Comparison of ENCODE assay signal across 8 cellular contexts in the genomic region with DNA sequence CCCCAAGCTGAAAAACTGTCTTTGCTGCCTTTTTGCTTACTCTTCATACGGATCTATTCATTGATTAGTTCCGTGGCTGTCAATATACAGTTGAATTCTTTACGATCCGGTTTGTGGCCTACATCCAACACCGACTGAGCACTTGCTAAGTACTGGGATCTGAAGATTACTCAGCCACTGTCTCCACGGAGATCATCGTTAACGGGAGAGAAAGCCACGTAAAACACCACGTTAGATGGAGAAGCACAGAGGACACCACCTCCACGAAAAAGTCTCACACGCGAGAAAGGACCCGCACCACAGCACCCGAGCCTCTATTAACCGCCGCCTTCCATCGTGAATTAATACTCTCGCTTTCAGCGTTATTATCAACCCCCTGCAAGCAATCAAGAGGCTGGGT. TPM values are rescaled to one million over a fixed set of nuclear protein-coding genes. Genes with fewer than 3 reads are reported as not detected.
DNase-seq lines count a peak whose midpoint lies in the region; ATAC-seq and TF ChIP-seq lines count a peak whose summit lies in the region.

No MANE protein-coding gene starts in this region.

- no peaks in the 10 kb centered on the region for H4K20me1 ChIP-seq in smooth muscle cell (ENCODE audit: low read depth)

- H3K4me1 Mint-ChIP-seq in activated naive CD8-positive, alpha-beta T cell treated with anti-CD3 and anti-CD28 coated beads, Interleukin-2, amount 10 ng/mL, durations not matched to agents 7 days and 5 days: peaks cover 15% of the 10 kb centered on the region

- peaks cover 7% of the 10 kb centered on the region for H3K4me1 ChIP-seq in smooth muscle cell (ENCODE audit: low read depth)

- H3K9me3 Mint-ChIP-seq in activated naive CD8-positive, alpha-beta T cell treated with anti-CD3 and anti-CD28 coated beads, Interleukin-2, amount 10 ng/mL, durations not matched to agents 7 days and 5 days: no peaks in the 10 kb centered on the region

- H3K4me3 ChIP-seq in BJ (ENCODE audit: low read depth, low read length) (peak overlapping the region; percentile 73), iPS-11a (ENCODE audit: low read depth, low read length) (peak overlapping the region; percentile 99), smooth muscle cell (peak overlapping the region; percentile 91)

- no peaks in the 10 kb centered on the region for H3F3A ChIP-seq in smooth muscle cell (ENCODE audit: low read depth)

- no peak for DNase-seq in BJ (ENCODE audit: low read depth)
- DNase-seq in activated naive CD8-positive, alpha-beta T cell treated with anti-CD3 and anti-CD28 coated beads, Interleukin-2, amount 10 ng/mL, durations not matched to agents 7 days and 5 days: no peak
- no peak for DNase-seq in smooth muscle cell (lab: John Stamatoyannopoulos, UW; ENCODE audit: unreplicated experiment)
- no peak for DNase-seq in NCI-H2227 (lab: John Stamatoyannopoulos, UW; ENCODE audit: unreplicated experiment)
- DNase-seq in activated CD4-positive, CD25-positive, alpha-beta regulatory T cell (lab: John Stamatoyannopoulos, UW): no peak

- H3K4me2 ChIP-seq in smooth muscle cell: peak overlapping the region; percentile 92

- peak overlapping the region; percentile 97 for H3K4me3 Mint-ChIP-seq in activated naive CD8-positive, alpha-beta T cell treated with anti-CD3 and anti-CD28 coated beads, Interleukin-2, amount 10 ng/mL, durations not matched to agents 7 days and 5 days

- H3K27me3 ChIP-seq in BJ (ENCODE audit: control insufficient read depth, insufficient read depth, low read length) (no peaks in the 10 kb centered on the region), smooth muscle cell (ENCODE audit: low read depth) (no peaks in the 10 kb centered on the region)

- WGBS in smooth muscle cell (ENCODE audit: low lambda C conversion rate): 4% methylated on average over 20 of the region's 20 CpGs

- H3K36me3 ChIP-seq in BJ (ENCODE audit: control insufficient read depth, insufficient read depth, low read length): peaks cover 1% of the 10 kb centered on the region
- H3K36me3 ChIP-seq in smooth muscle cell (ENCODE audit: low read depth): peaks cover 6% of the 10 kb centered on the region

- H2AFZ ChIP-seq in smooth muscle cell (ENCODE audit: low read depth): peak overlapping the region; percentile 91

- no peaks in the 10 kb centered on the region for H3K27me3 Mint-ChIP-seq in activated naive CD8-positive, alpha-beta T cell treated with anti-CD3 and anti-CD28 coated beads, Interleukin-2, amount 10 ng/mL, durations not matched to agents 7 days and 5 days

- H3K27ac ChIP-seq in smooth muscle cell (ENCODE audit: low read depth): peak overlapping the region; percentile 85

- no peaks in the 10 kb centered on the region for H3K9me3 ChIP-seq in smooth muscle cell (replicated peaks; ENCODE audit: low read depth)

- peak overlapping the region; percentile 99 for H3K27ac Mint-ChIP-seq in activated naive CD8-positive, alpha-beta T cell treated with anti-CD3 and anti-CD28 coated beads, Interleukin-2, amount 10 ng/mL, durations not matched to agents 7 days and 5 days

- POLR2A ChIA-PET in BJ (lab: Charles Lee): no interaction called here
- POLR2A ChIA-PET in activated naive CD8-positive, alpha-beta T cell treated with anti-CD3 and anti-CD28 coated beads, Interleukin-2, amount 10 ng/mL, durations not matched to agents 7 days and 5 days (lab: Charles Lee): interaction anchor here (1.2 kb wide), 1 partner anchor 81 kb away, joined by 3 read pairs; no protein-coding TSS in a partner anchor

- ATAC-seq in HG03045 (IDR thresholded peaks at IDR 0.05; ENCODE audit: unreplicated experiment): peak; percentile 2
- ATAC-seq in activated naive CD8-positive, alpha-beta T cell treated with anti-CD3 and anti-CD28 coated beads, Interleukin-2, amount 10 ng/mL, durations not matched to agents 7 days and 5 days (ENCODE audit: low read depth): no peak
- no peak for ATAC-seq in HG02642 (IDR thresholded peaks at IDR 0.05; ENCODE audit: poor library complexity, unreplicated experiment)

- TF ChIP-seq CTCF in BJ (IDR thresholded peaks at IDR 0.05; ENCODE audit: insufficient read depth, low read depth, low read length) (no peak), smooth muscle cell (IDR thresholded peaks at IDR 0.05; ENCODE audit: borderline replicate concordance, insufficient read depth, poor library complexity, severe bottlenecking) (no peak)

- peaks cover 35% of the 10 kb centered on the region for H3K79me2 ChIP-seq in smooth muscle cell (ENCODE audit: low read depth)

- H3K36me3 Mint-ChIP-seq in activated naive CD8-positive, alpha-beta T cell treated with anti-CD3 and anti-CD28 coated beads, Interleukin-2, amount 10 ng/mL, durations not matched to agents 7 days and 5 days: peaks cover 1% of the 10 kb centered on the region

- CTCF ChIA-PET in BJ (lab: Yijun Ruan, JAX): no interaction called here

- H3K9ac ChIP-seq in smooth muscle cell (ENCODE audit: low read depth): peak overlapping the region; percentile 87

RNA-seq across cellular contexts. Expression of a gene that starts 0.7 kb away (rescaled TPM):
- polyA plus RNA-seq in BJ (2011; rRNA removed) (16.0 and 22.0 TPM in 2 replicates), smooth muscle cell (11.9 and 16.2 TPM in 2 replicates)
- polyA minus RNA-seq in BJ (2011; rRNA and poly(A)+ RNA removed): 12.5 and 17.1 TPM in 2 replicates
- 10 to 100 TPM; 23.5 to 25.7 TPM for total RNA-seq in activated naive CD8-positive, alpha-beta T cell treated with anti-CD3 and anti-CD28 coated beads, Interleukin-2, amount 10 ng/mL, durations not matched to agents 7 days and 5 days
- total RNA-seq in smooth muscle cell: 38.4 and 72.1 TPM in 2 replicates

RNA-seq across cellular contexts. Expression of a gene that starts 1.0 kb away (rescaled TPM):
- polyA plus RNA-seq in BJ (2011; rRNA removed) (10.3 and 17.4 TPM in 2 replicates), smooth muscle cell (15.6 and 22.7 TPM in 2 replicates)
- 3.1 and 3.2 TPM in 2 replicates for polyA minus RNA-seq in BJ (2011; rRNA and poly(A)+ RNA removed)
- 1 to 10 TPM; 9.2 to 9.7 TPM for total RNA-seq in activated naive CD8-positive, alpha-beta T cell treated with anti-CD3 and anti-CD28 coated beads, Interleukin-2, amount 10 ng/mL, durations not matched to agents 7 days and 5 days
- total RNA-seq in smooth muscle cell: 16.9 and 21.9 TPM in 2 replicates
